In genomic region chr9:95226921-95227320, GRCh38 we compare ENCODE assay signal across 26 cellular contexts.
DNase-seq lines count a peak whose midpoint lies in the region; ATAC-seq and TF ChIP-seq lines count a peak whose summit lies in the region.
"Had no signal": no experiment of that assay in that cellular context is flagged by ENCODE, and none has a peak within 500 bp of the region (broad histone marks: within the 10 kb centered on the region; RNA-seq: fewer than 3 reads in every experiment).

No MANE protein-coding gene starts in this region.

- H3K27me3 ChIP-seq in GM23338 (ENCODE audit: insufficient read depth) (no peaks in the 10 kb centered on the region), NT2/D1 (ENCODE audit: insufficient read depth, insufficient read length) (no peaks in the 10 kb centered on the region)

- H3K36me3 ChIP-seq in GM23338 (ENCODE audit: insufficient read depth) (no peaks in the 10 kb centered on the region), NT2/D1 (ENCODE audit: insufficient read depth, insufficient read length, low read length) (peaks cover 2% of the 10 kb centered on the region)

- no peak overlapping the region for H3K4me3 Mint-ChIP-seq in GM23338
- no peak overlapping the region for H3K4me3 Mint-ChIP-seq in chondrocyte (ENCODE audit: unreplicated experiment)
- H3K4me3 Mint-ChIP-seq: CD4-positive, alpha-beta memory T cell had no signal

- H3K4me1 Mint-ChIP-seq in GM23338 (peaks cover 2% of the 10 kb centered on the region; the same call in 1 of the 3 replicates), chondrocyte (ENCODE audit: low read depth) (peaks cover 5% of the 10 kb centered on the region)

- TF ChIP-seq CTCF in GM23338 (conservative IDR thresholded peaks at IDR 0.05; ENCODE audit: low read depth in 2 of 2) (no peak), chondrocyte (IDR thresholded peaks at IDR 0.05) (no peak)

- no peaks in the 10 kb centered on the region for H3F3A ChIP-seq in GM23338 (replicated peaks; ENCODE audit: low read depth)

- H3K9me3 Mint-ChIP-seq in GM23338 (no peaks in the 10 kb centered on the region; the same call in 1 of the 3 replicates), chondrocyte (ENCODE audit: low read depth) (no peaks in the 10 kb centered on the region)

- H3K4me2 ChIP-seq in GM23338, result no peak overlapping the region
- H3K4me2 ChIP-seq: A549 had no signal

- no peak overlapping the region for H2AFZ ChIP-seq in GM23338

- no peaks in the 10 kb centered on the region for H4K20me1 ChIP-seq in GM23338 (replicated peaks; ENCODE audit: insufficient read depth)

- H3K27ac ChIP-seq in GM23338 (ENCODE audit: low read depth), result no peak overlapping the region
- H3K27ac ChIP-seq: A549, RWPE1 had no signal

- no peaks in the 10 kb centered on the region for H3K79me2 ChIP-seq in GM23338 (replicated peaks; ENCODE audit: insufficient read depth)

- H3K4me3 ChIP-seq in GM23338 (no peak overlapping the region), NT2/D1 (ENCODE audit: insufficient read length, low read depth) (no peak overlapping the region)
- H3K4me3 ChIP-seq: A549, GM12878 had no signal

- DNase-seq in GM23338 (ENCODE audit: low spot score), result no peak
- peak; percentile 11 for DNase-seq in NT2/D1 (ENCODE audit: low read depth, low spot score)
- peak; percentile 13 for DNase-seq in glomerular visceral epithelial cell (ENCODE audit: extremely low spot score)
- peak; percentile 17 for DNase-seq in renal cortical epithelial cell (ENCODE audit: low read depth)
- no peak for DNase-seq in chondrocyte (ENCODE audit: low spot score)
- DNase-seq: C1 segment of cervical spinal cord; CD4-positive, alpha-beta memory T cell; COR-L47; DMS53; GDM1; GOT3; HCEC 1CT; KBM-7; MV-4-11; NCI-H1105; NCI-H1436 treated with DMSO at 0.1 percent for 48 hours; NCI-H187 treated with DMSO at 0.1 percent for 48 hours; NCI-H2107; NCI-H524 treated with DMSO at 0.1 percent for 48 hours; NCI-H774; SHP77 had no signal

- H3K27me3 Mint-ChIP-seq in GM23338 (ENCODE audit: insufficient read depth, low read depth, poor library complexity) (no peaks in the 10 kb centered on the region), chondrocyte (ENCODE audit: low read depth) (no peaks in the 10 kb centered on the region)
- H3K27me3 Mint-ChIP-seq: CD4-positive, alpha-beta memory T cell had no signal

- peaks cover 12% of the 10 kb centered on the region; the same call in 1 of the 2 replicates for H3K9me3 ChIP-seq in NT2/D1 (ENCODE audit: insufficient read depth, low read length)
- H3K9me3 ChIP-seq: A549 had no signal

- H3K27ac Mint-ChIP-seq in GM23338 (no peak overlapping the region), chondrocyte (ENCODE audit: unreplicated experiment) (no peak overlapping the region)
- H3K27ac Mint-ChIP-seq: CD4-positive, alpha-beta memory T cell had no signal

- peaks cover 19% of the 10 kb centered on the region for H3K36me3 Mint-ChIP-seq in GM23338 (ENCODE audit: low read depth)
- peaks cover 3% of the 10 kb centered on the region for H3K36me3 Mint-ChIP-seq in chondrocyte (ENCODE audit: low read depth)

- H3K4me1 ChIP-seq in GM23338 (ENCODE audit: insufficient read depth) (no peaks in the 10 kb centered on the region), NT2/D1 (ENCODE audit: insufficient read depth, insufficient read length) (no peaks in the 10 kb centered on the region)

- no peaks in the 10 kb centered on the region for H3K9me2 ChIP-seq in GM23338 (ENCODE audit: insufficient read depth)

- H3K9ac ChIP-seq in NT2/D1 (ENCODE audit: insufficient read length, low read depth), result no peak overlapping the region

- ATAC-seq in GM23338 (peak; percentile 48), GM21515 (IDR thresholded peaks at IDR 0.05; ENCODE audit: unreplicated experiment) (no peak), HG03565 (IDR thresholded peaks at IDR 0.05; ENCODE audit: unreplicated experiment) (no peak)
- ATAC-seq: GM12878 had no signal

TF ChIP-seq in GM23338, 12 proteins besides CTCF, POLR2A, EP300 and RAD21:
- TF ChIP-seq POLR2AphosphoS5 (IDR thresholded peaks at IDR 0.05; ENCODE audit: low read depth), result no peak

Comparison
In these comparisons a context has a peak if more than half of its experiments do, and no peak if none do; other contexts are left out.
1. DNase-seq: peak in NT2/D1 (single experiment), glomerular visceral epithelial cell (single experiment) and renal cortical epithelial cell (single experiment); none in GM23338 (single experiment) and chondrocyte (single experiment).